In the genomic region with DNA sequence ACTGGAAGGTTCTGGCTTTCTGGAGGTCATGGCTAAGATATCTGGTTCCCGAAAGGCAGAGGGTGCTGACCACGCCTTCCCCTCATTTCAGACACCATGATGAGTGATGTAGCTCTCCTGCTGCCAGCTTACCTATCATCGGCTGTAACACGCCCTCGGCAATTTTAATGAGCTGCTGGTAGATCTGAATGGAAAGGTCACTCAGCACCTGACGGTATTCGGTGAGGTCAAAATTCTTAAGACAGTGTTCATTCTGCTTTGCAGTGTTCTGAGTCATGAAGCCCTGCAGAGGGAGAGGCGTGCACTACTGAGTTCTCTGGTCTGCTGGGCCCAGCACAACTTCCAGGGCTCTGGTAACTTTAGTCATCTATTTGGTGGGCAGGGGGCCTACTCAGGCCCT, we compare ENCODE assay signal across 1 cellular context.
TF ChIP-seq lines count a peak whose summit lies in the region.

No MANE protein-coding gene starts in this region.

TF ChIP-seq in IMR-90, 13 proteins besides CTCF, POLR2A, EP300 and RAD21:
- TF ChIP-seq RCOR1 (IDR thresholded peaks at IDR 0.05; ENCODE audit: insufficient replicate concordance, low read length), result peak; percentile 35
- TF ChIP-seq FOS (IDR thresholded peaks at IDR 0.05; ENCODE audit: low read depth, low read length), result no peak; the same call in 1 of the 2 replicates
- TF ChIP-seq, protein P1, sequence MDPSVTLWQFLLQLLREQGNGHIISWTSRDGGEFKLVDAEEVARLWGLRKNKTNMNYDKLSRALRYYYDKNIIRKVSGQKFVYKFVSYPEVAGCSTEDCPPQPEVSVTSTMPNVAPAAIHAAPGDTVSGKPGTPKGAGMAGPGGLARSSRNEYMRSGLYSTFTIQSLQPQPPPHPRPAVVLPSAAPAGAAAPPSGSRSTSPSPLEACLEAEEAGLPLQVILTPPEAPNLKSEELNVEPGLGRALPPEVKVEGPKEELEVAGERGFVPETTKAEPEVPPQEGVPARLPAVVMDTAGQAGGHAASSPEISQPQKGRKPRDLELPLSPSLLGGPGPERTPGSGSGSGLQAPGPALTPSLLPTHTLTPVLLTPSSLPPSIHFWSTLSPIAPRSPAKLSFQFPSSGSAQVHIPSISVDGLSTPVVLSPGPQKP (IDR thresholded peaks at IDR 0.05; ENCODE audit: borderline replicate concordance, low read depth, low read length), result no peak
- no peak for TF ChIP-seq NFE2L2 (IDR thresholded peaks at IDR 0.05; ENCODE audit: low read depth, low read length)
- TF ChIP-seq SMC3 (IDR thresholded peaks at IDR 0.05; ENCODE audit: low read depth, low read length), result no peak
- TF ChIP-seq RFX5 (IDR thresholded peaks at IDR 0.05; ENCODE audit: low read depth, low read length), result no peak
